In genomic region chr14:104926619-104927431, GRCh38 we compare ENCODE assay signal across 8 cellular contexts. TPM values are rescaled to one million over a fixed set of nuclear protein-coding genes. Genes with fewer than 3 reads are reported as not detected.
A peak's percentile ranks its signal among the peaks of the same experiment; 100 is the strongest.
DNase-seq lines count a peak whose midpoint lies in the region; ATAC-seq and TF ChIP-seq lines count a peak whose summit lies in the region.

No MANE protein-coding gene starts in this region.

- 89% methylated on average over 21 of the region's 21 CpGs for WGBS in smooth muscle cell (ENCODE audit: low lambda C conversion rate)

- H3K4me1 ChIP-seq in smooth muscle cell (ENCODE audit: low read depth) = no peaks in the 10 kb centered on the region

- DNase-seq in activated T-cell treated with anti-CD3 and anti-CD28 coated beads for 48 hours (ENCODE audit: low read depth) = peak; percentile 18
- DNase-seq in activated T-cell treated with anti-CD3 and anti-CD28 coated beads for 4 hours = no peak
- DNase-seq in SIG-M5 treated with dmso at 0.1 percent for 504 hours (lab: John Stamatoyannopoulos, UW; ENCODE audit: unreplicated experiment) = peak; percentile 94
- peak; percentile 77 for DNase-seq in stimulated activated naive B cell treated with anti-CD40 and anti-IgM and Interleukin-4, amounts not matched to agents 10 μg/mL and 1 μg/mL and 100 μg/mL, for 72 hours
- no peak for DNase-seq in NCI-H526 treated with DMSO at 0.1 percent for 48 hours (lab: John Stamatoyannopoulos, UW)
- no peak for DNase-seq in glutamatergic neuron
- no peak for DNase-seq in smooth muscle cell (lab: John Stamatoyannopoulos, UW; ENCODE audit: unreplicated experiment)

- H3K27ac Mint-ChIP-seq in stimulated activated naive B cell treated with anti-CD40 and anti-IgM and Interleukin-4, amounts not matched to agents 10 μg/mL and 1 μg/mL and 100 μg/mL, for 72 hours = peak overlapping the region; percentile 94
- no peak overlapping the region for H3K27ac Mint-ChIP-seq in glutamatergic neuron (ENCODE audit: unreplicated experiment)

- peak overlapping the region; percentile 89 to 90 for H3K4me3 Mint-ChIP-seq in stimulated activated naive B cell treated with anti-CD40 and anti-IgM and Interleukin-4, amounts not matched to agents 10 μg/mL and 1 μg/mL and 100 μg/mL, for 72 hours
- no peak overlapping the region for H3K4me3 Mint-ChIP-seq in glutamatergic neuron (ENCODE audit: unreplicated experiment)

- H3K9me3 ChIP-seq in smooth muscle cell (replicated peaks; ENCODE audit: low read depth) = no peaks in the 10 kb centered on the region

- H3K4me2 ChIP-seq in smooth muscle cell = no peak overlapping the region

- peaks cover 47 to 76% of the 10 kb centered on the region in 2 donors for H3K4me1 Mint-ChIP-seq in stimulated activated naive B cell treated with anti-CD40 and anti-IgM and Interleukin-4, amounts not matched to agents 10 μg/mL and 1 μg/mL and 100 μg/mL, for 72 hours
- no peaks in the 10 kb centered on the region for H3K4me1 Mint-ChIP-seq in glutamatergic neuron (ENCODE audit: low read depth, unreplicated experiment)

- H3K27ac ChIP-seq in smooth muscle cell (ENCODE audit: low read depth) = no peak overlapping the region

- H3K27me3 ChIP-seq in smooth muscle cell (ENCODE audit: low read depth) = peaks cover 5% of the 10 kb centered on the region

- H4K20me1 ChIP-seq in smooth muscle cell (ENCODE audit: low read depth) = no peaks in the 10 kb centered on the region

- no peak for TF ChIP-seq CTCF in glutamatergic neuron (IDR thresholded peaks at IDR 0.05; ENCODE audit: partially characterized antibody, unreplicated experiment)
- no peak for TF ChIP-seq CTCF in smooth muscle cell (IDR thresholded peaks at IDR 0.05; ENCODE audit: borderline replicate concordance, insufficient read depth, poor library complexity, severe bottlenecking)

- H3K9ac ChIP-seq in smooth muscle cell (ENCODE audit: low read depth) = no peak overlapping the region

- H3K79me2 ChIP-seq in smooth muscle cell (ENCODE audit: low read depth) = no peaks in the 10 kb centered on the region

- H2AFZ ChIP-seq in smooth muscle cell (ENCODE audit: low read depth) = no peak overlapping the region

- no peaks in the 10 kb centered on the region for H3K27me3 Mint-ChIP-seq in stimulated activated naive B cell treated with anti-CD40 and anti-IgM and Interleukin-4, amounts not matched to agents 10 μg/mL and 1 μg/mL and 100 μg/mL, for 72 hours
- peaks cover 3% of the 10 kb centered on the region for H3K27me3 Mint-ChIP-seq in glutamatergic neuron (ENCODE audit: unreplicated experiment)

- no peaks in the 10 kb centered on the region for H3F3A ChIP-seq in smooth muscle cell (ENCODE audit: low read depth)

- peaks cover 9 to 27% of the 10 kb centered on the region in 2 donors for H3K36me3 Mint-ChIP-seq in stimulated activated naive B cell treated with anti-CD40 and anti-IgM and Interleukin-4, amounts not matched to agents 10 μg/mL and 1 μg/mL and 100 μg/mL, for 72 hours
- H3K36me3 Mint-ChIP-seq in glutamatergic neuron (ENCODE audit: unreplicated experiment) = no peaks in the 10 kb centered on the region

- peak; percentile 66 for ATAC-seq in HG02973 (IDR thresholded peaks at IDR 0.05; ENCODE audit: unreplicated experiment)
- peak; percentile 81 to 85 for ATAC-seq in stimulated activated naive B cell treated with anti-CD40 and anti-IgM and Interleukin-4, amounts not matched to agents 10 μg/mL and 1 μg/mL and 100 μg/mL, for 72 hours (replicated peaks)

- H3K36me3 ChIP-seq in smooth muscle cell (ENCODE audit: low read depth) = no peaks in the 10 kb centered on the region

- peaks cover 0 to 4% of the 10 kb centered on the region in 2 donors for H3K9me3 Mint-ChIP-seq in stimulated activated naive B cell treated with anti-CD40 and anti-IgM and Interleukin-4, amounts not matched to agents 10 μg/mL and 1 μg/mL and 100 μg/mL, for 72 hours
- H3K9me3 Mint-ChIP-seq in glutamatergic neuron (ENCODE audit: unreplicated experiment) = peaks cover 4% of the 10 kb centered on the region

- no peak overlapping the region for H3K4me3 ChIP-seq in smooth muscle cell

RNA-seq across cellular contexts. Expression of gene PLD4, which starts 2.1 kb away (rescaled TPM):
- total RNA-seq in glutamatergic neuron (ENCODE audit: unreplicated experiment) (not detected), smooth muscle cell (0.09 TPM in 1 of 2 replicates, not detected in the other)
- 0.06 and 2.5 TPM in 2 replicates for polyA plus RNA-seq in smooth muscle cell

RNA-seq across cellular contexts. Expression of gene AHNAK2, which starts 51.3 kb away (rescaled TPM):
- 44.8 TPM for total RNA-seq in glutamatergic neuron (ENCODE audit: unreplicated experiment)
- total RNA-seq in smooth muscle cell = 49.7 and 53.8 TPM in 2 replicates
- 10.3 and 26.8 TPM in 2 replicates for polyA plus RNA-seq in smooth muscle cell

RNA-seq across cellular contexts. Expression of gene CLBA1, which starts 58.8 kb away (rescaled TPM):
- total RNA-seq in glutamatergic neuron (ENCODE audit: unreplicated experiment) (5.9 TPM), smooth muscle cell (5.0 and 7.4 TPM in 2 replicates)
- 8.1 and 8.7 TPM in 2 replicates for polyA plus RNA-seq in smooth muscle cell

Comparison
In these comparisons a context has a peak if more than half of its experiments do, and no peak if none do; other contexts are left out.
1. DNase-seq: peak in activated T-cell treated with anti-CD3 and anti-CD28 coated beads for 48 hours (single experiment), SIG-M5 treated with dmso at 0.1 percent for 504 hours (single experiment) and stimulated activated naive B cell treated with anti-CD40 and anti-IgM and Interleukin-4, amounts not matched to agents 10 μg/mL and 1 μg/mL and 100 μg/mL, for 72 hours (single experiment); none in activated T-cell treated with anti-CD3 and anti-CD28 coated beads for 4 hours (single experiment), NCI-H526 treated with DMSO at 0.1 percent for 48 hours (single experiment), glutamatergic neuron (single experiment) and smooth muscle cell (single experiment).